17 cellular contexts compared by ENCODE assay signal in the genomic region with DNA sequence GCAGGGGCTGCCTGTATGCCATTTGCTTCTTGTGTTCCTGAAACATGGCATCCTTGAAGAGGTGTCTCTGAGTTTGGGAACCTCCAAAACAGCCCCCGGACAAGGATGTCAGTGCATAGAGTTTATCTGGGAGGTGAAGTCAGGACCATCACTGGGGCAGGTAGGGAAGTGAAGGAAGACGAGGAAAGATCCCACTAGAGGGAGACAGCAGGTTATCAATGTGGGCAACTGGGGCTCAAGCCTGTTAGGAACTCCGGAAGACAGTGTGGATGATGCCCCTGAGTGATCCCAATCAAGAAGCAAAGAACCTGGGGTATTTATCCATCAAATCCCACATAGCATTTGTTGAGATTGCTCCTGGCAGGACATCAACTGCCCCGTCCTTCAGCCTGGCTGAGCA.
DNase-seq lines count a peak whose midpoint lies in the region; ATAC-seq and TF ChIP-seq lines count a peak whose summit lies in the region.
"Had no signal": no experiment of that assay in that cellular context is flagged by ENCODE, and none has a peak within 500 bp of the region (broad histone marks: within the 10 kb centered on the region; RNA-seq: fewer than 3 reads in every experiment).

No MANE protein-coding gene starts in this region.

- no peak overlapping the region for H3K27ac Mint-ChIP-seq in H9
- H3K27ac Mint-ChIP-seq in natural killer cell treated with Interleukin-12 subunit alpha and Interleukin-12 subunit beta and Interleukin-15 and Interleukin-18, amount 100 ng/mL, for 72 hours: no peak overlapping the region
- H3K27ac Mint-ChIP-seq: progenitor cell of endocrine pancreas; stimulated activated naive CD8-positive, alpha-beta T cell treated with anti-CD3 and anti-CD28 coated beads, Interleukin-15, Interleukin-2, amounts not matched to agents 100 ng/mL and 50 ng/mL, for 24 hours had no signal

- no peaks in the 10 kb centered on the region for H3K9me3 Mint-ChIP-seq in H9
- H3K9me3 Mint-ChIP-seq in natural killer cell treated with Interleukin-12 subunit alpha and Interleukin-12 subunit beta and Interleukin-15 and Interleukin-18, amount 100 ng/mL, for 72 hours: no peaks in the 10 kb centered on the region
- H3K9me3 Mint-ChIP-seq: stimulated activated naive CD8-positive, alpha-beta T cell treated with anti-CD3 and anti-CD28 coated beads, Interleukin-15, Interleukin-2, amounts not matched to agents 100 ng/mL and 50 ng/mL, for 24 hours had no signal

- no peak overlapping the region for H3K9ac ChIP-seq in H9 (ENCODE audit: extremely low read depth, insufficient read length, low read length)
- H3K9ac ChIP-seq: BLaER1 treated with 17β-estradiol and CSF1 and Interleukin-3, amounts not matched to agents 10 nM and 100 nM had no signal

- H3K18ac ChIP-seq in H9 (ENCODE audit: insufficient read length, low read depth, low read length): no peak overlapping the region

- H3K14ac ChIP-seq in H9 (ENCODE audit: insufficient read depth, low read length): no peak overlapping the region

- H3K4me3 ChIP-seq in cardiac fibroblast (replicated peaks in 1 of 2; ENCODE audit: low read depth in 2 of 2, low read length in 2 of 2): no peak overlapping the region
- H3K4me3 ChIP-seq: adrenal gland; BLaER1 treated with 17β-estradiol and CSF1 and Interleukin-3, amounts not matched to agents 10 nM and 100 nM; GM12878 had no signal

- H2AFZ ChIP-seq in H9 (ENCODE audit: low read length): no peak overlapping the region

- no peak for ATAC-seq in natural killer cell treated with Interleukin-12 subunit alpha and Interleukin-12 subunit beta and Interleukin-15 and Interleukin-18, amount 100 ng/mL, for 72 hours
- ATAC-seq: esophagus mucosa, GM12878 had no signal

- H3K56ac ChIP-seq in H9 (ENCODE audit: insufficient read length, low read depth, low read length): no peak overlapping the region

- peaks cover 0 to 3% of the 10 kb centered on the region in 2 experiments; a peak in 2 of 4 replicates for H3K4me1 Mint-ChIP-seq in H9
- peaks cover 6 to 12% of the 10 kb centered on the region in 2 donors for H3K4me1 Mint-ChIP-seq in natural killer cell treated with Interleukin-12 subunit alpha and Interleukin-12 subunit beta and Interleukin-15 and Interleukin-18, amount 100 ng/mL, for 72 hours (ENCODE audit: low read depth in 2 of 2)

- H2BK5ac ChIP-seq in H9 (ENCODE audit: insufficient read length, low read length): no peak overlapping the region

- WGBS in H9 (ENCODE audit: extremely low coverage, insufficient read length, low lambda C conversion rate): no CpG with 5 or more reads among the region's 4 CpGs

- H4K20me1 ChIP-seq in H9 (ENCODE audit: control insufficient read depth, insufficient read depth, insufficient read length): no peaks in the 10 kb centered on the region
- H4K20me1 ChIP-seq: BLaER1 treated with 17β-estradiol and CSF1 and Interleukin-3, amounts not matched to agents 10 nM and 100 nM had no signal

- H3T11ph ChIP-seq in H9 (ENCODE audit: low read length): no peak overlapping the region

- H4K8ac ChIP-seq in H9 (replicated peaks; ENCODE audit: insufficient read length, low read depth, low read length): no peak overlapping the region

- H3K36me3 Mint-ChIP-seq in H9 (ENCODE audit: insufficient read depth in 1 of 3, low read depth in 3 of 3): no peaks in the 10 kb centered on the region
- H3K36me3 Mint-ChIP-seq in natural killer cell treated with Interleukin-12 subunit alpha and Interleukin-12 subunit beta and Interleukin-15 and Interleukin-18, amount 100 ng/mL, for 72 hours: no peaks in the 10 kb centered on the region

- H3K27ac ChIP-seq in H9 (ENCODE audit: insufficient read length, low read depth, low read length): no peak overlapping the region
- H3K27ac ChIP-seq: adrenal gland; BLaER1 treated with 17β-estradiol and CSF1 and Interleukin-3, amounts not matched to agents 10 nM and 100 nM; HL-60 had no signal

- no peaks in the 10 kb centered on the region for H3K9me3 ChIP-seq in H9 (ENCODE audit: control insufficient read depth, low read depth, low read length)
- H3K9me3 ChIP-seq: adrenal gland had no signal

- no peak overlapping the region for H2BK20ac ChIP-seq in H9 (ENCODE audit: low read depth, low read length, poor library complexity, severe bottlenecking)

- DNase-seq in H9 (peak; percentile 50), NCI-H69 (lab: John Stamatoyannopoulos, UW) (peak; percentile 50), cardiac fibroblast (ENCODE audit: low read depth in 2 of 2) (no peak), medulla oblongata (ENCODE audit: extremely low spot score) (peak; percentile 44), NCI-H2107 treated with DMSO at 0.1 percent for 48 hours (lab: John Stamatoyannopoulos, UW; ENCODE audit: unreplicated experiment) (no peak), dedifferentiated amniotic fluid mesenchymal stem cell (ENCODE audit: extremely low spot score) (no peak)
- no peak for DNase-seq in natural killer cell treated with Interleukin-12 subunit alpha and Interleukin-12 subunit beta and Interleukin-15 and Interleukin-18, amount 100 ng/mL, for 72 hours (ENCODE audit: low spot score)
- DNase-seq: activated CD4-positive, alpha-beta T cell treated with anti-CD3 and anti-CD28 coated beads, Interleukin-2, amount 50 U/mL, for 48 hours; adrenal gland; Karpas-422; stimulated activated CD4-positive, alpha-beta T cell treated with anti-CD3 and anti-CD28 coated beads, Interleukin-12 subunit alpha, Interleukin-12 subunit beta, amount 100 ng/mL, for 4 hours had no signal

- no peak overlapping the region for H3K4me2 ChIP-seq in H9 (ENCODE audit: insufficient read depth, insufficient read length, low read length)
- H3K4me2 ChIP-seq: BLaER1 treated with 17β-estradiol and CSF1 and Interleukin-3, amounts not matched to agents 10 nM and 100 nM had no signal

- H3K4ac ChIP-seq in H9 (ENCODE audit: low read depth, low read length): no peak overlapping the region

- no peaks in the 10 kb centered on the region for H3K23me2 ChIP-seq in H9 (ENCODE audit: insufficient read length, low read depth, low read length, poor library complexity, severe bottlenecking)

- no peak overlapping the region for H4K91ac ChIP-seq in H9 (ENCODE audit: insufficient read length, low read depth, low read length)

- no peaks in the 10 kb centered on the region for H3K79me1 ChIP-seq in H9 (ENCODE audit: insufficient read depth, low read depth, low read length, poor library complexity, severe bottlenecking)

- no peak overlapping the region for H2BK120ac ChIP-seq in H9 (ENCODE audit: low read depth, low read length, poor library complexity, severe bottlenecking)

- no peaks in the 10 kb centered on the region for H3K79me2 ChIP-seq in H9 (ENCODE audit: insufficient read depth, low read length)

- TF ChIP-seq CTCF in H9 (conservative IDR thresholded peaks at IDR 0.05) (peak; percentile 58), cardiac fibroblast (IDR thresholded peaks at IDR 0.05; ENCODE audit: low read depth, low read length) (peak; percentile 12)

- no peak overlapping the region for H4K5ac ChIP-seq in H9 (ENCODE audit: insufficient read length, low read depth, low read length)

- H2AK5ac ChIP-seq in H9 (ENCODE audit: insufficient read length, low read length): no peak overlapping the region

- no peak overlapping the region for H2BK15ac ChIP-seq in H9 (ENCODE audit: low read depth, low read length)

- H3K27me3 Mint-ChIP-seq in H9 (ENCODE audit: low read depth): peaks cover 3% of the 10 kb centered on the region; the same call in 1 of the 2 replicates
- peaks cover 35 to 44% of the 10 kb centered on the region in 2 donors for H3K27me3 Mint-ChIP-seq in natural killer cell treated with Interleukin-12 subunit alpha and Interleukin-12 subunit beta and Interleukin-15 and Interleukin-18, amount 100 ng/mL, for 72 hours

- H3K4me1 ChIP-seq in H9 (ENCODE audit: insufficient read depth, low read length): no peaks in the 10 kb centered on the region
- H3K4me1 ChIP-seq: adrenal gland had no signal

- H3K4me3 Mint-ChIP-seq in H9: no peak overlapping the region
- H3K4me3 Mint-ChIP-seq in natural killer cell treated with Interleukin-12 subunit alpha and Interleukin-12 subunit beta and Interleukin-15 and Interleukin-18, amount 100 ng/mL, for 72 hours: no peak overlapping the region
- H3K4me3 Mint-ChIP-seq: stimulated activated naive CD8-positive, alpha-beta T cell treated with anti-CD3 and anti-CD28 coated beads, Interleukin-15, Interleukin-2, amounts not matched to agents 100 ng/mL and 50 ng/mL, for 24 hours had no signal

- H3K23ac ChIP-seq in H9 (ENCODE audit: insufficient read length, low read depth, low read length): no peak overlapping the region

- no peaks in the 10 kb centered on the region for H3K27me3 ChIP-seq in H9 (ENCODE audit: insufficient read depth, low read length)
- H3K27me3 ChIP-seq: adrenal gland; BLaER1 treated with 17β-estradiol and CSF1 and Interleukin-3, amounts not matched to agents 10 nM and 100 nM had no signal

- H2BK12ac ChIP-seq in H9 (ENCODE audit: insufficient read length, low read depth, low read length): no peak overlapping the region

Comparison
In these comparisons a context has a peak if more than half of its experiments do, and no peak if none do; other contexts are left out.
1. DNase-seq: peak in H9 (single experiment), NCI-H69 (single experiment) and medulla oblongata (single experiment); none in cardiac fibroblast (0 of 2), NCI-H2107 treated with DMSO at 0.1 percent for 48 hours (single experiment), dedifferentiated amniotic fluid mesenchymal stem cell (single experiment) and natural killer cell treated with Interleukin-12 subunit alpha and Interleukin-12 subunit beta and Interleukin-15 and Interleukin-18, amount 100 ng/mL, for 72 hours (single experiment).